19 cellular contexts compared by ENCODE assay signal in the genomic region with DNA sequence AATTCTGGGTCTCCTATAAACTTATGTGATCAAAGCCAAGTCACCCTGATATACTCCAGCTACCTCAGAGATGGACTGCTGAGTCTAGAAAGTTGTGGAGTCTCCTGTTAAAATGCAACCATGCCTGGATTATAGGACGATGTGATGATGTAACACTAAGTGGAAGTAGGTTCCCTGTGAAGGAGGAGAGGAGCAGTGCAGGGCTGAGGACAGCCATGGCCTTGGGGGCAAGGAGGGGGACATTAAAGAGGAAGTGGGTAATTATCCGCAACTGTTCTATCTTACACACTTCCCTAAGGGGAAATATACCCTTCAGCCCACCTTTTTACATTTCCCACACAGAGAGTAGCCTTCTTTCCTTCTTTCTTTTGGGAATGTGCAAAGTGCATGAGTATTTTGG.
"Had no signal": no experiment of that assay in that cellular context is flagged by ENCODE, and none has a peak within 500 bp of the region (broad histone marks: within the 10 kb centered on the region; RNA-seq: fewer than 3 reads in every experiment).

No MANE protein-coding gene starts in this region.

- FAIRE-seq: endometrium had no signal

- DNase-seq: dorsolateral prefrontal cortex; effector CD8-positive, alpha-beta T cell; glutamatergic neuron; islet precursor cell; mammary epithelial cell; natural killer cell; posterior cingulate gyrus; stimulated activated CD4-positive, alpha-beta T cell treated with anti-CD3 and anti-CD28 coated beads, Interleukin-2, amount 100 ng/mL, for 24 hours; stimulated activated naive CD4-positive, alpha-beta T cell; stomach; substantia nigra; transverse colon had no signal

- H3K36me3 ChIP-seq: gastroesophageal sphincter, stomach, thoracic aorta, transverse colon had no signal

- H3K4me3 ChIP-seq: coronary artery, dorsolateral prefrontal cortex, gastroesophageal sphincter, stomach, thoracic aorta, transverse colon had no signal

- ATAC-seq: esophagus mucosa, gastroesophageal sphincter, left lobe of liver, natural killer cell, sciatic nerve had no signal

- H3K27ac ChIP-seq: coronary artery, dorsolateral prefrontal cortex, gastroesophageal sphincter, stomach, thoracic aorta, transverse colon had no signal

- H3K9me3 ChIP-seq: gastroesophageal sphincter, stomach, thoracic aorta, transverse colon had no signal

- H3K27me3 ChIP-seq: dorsolateral prefrontal cortex, gastroesophageal sphincter, stomach, transverse colon had no signal

- H3K4me1 ChIP-seq: gastroesophageal sphincter, stomach, transverse colon had no signal
